Comparison of ENCODE assay signal across 8 cellular contexts in the genomic region with DNA sequence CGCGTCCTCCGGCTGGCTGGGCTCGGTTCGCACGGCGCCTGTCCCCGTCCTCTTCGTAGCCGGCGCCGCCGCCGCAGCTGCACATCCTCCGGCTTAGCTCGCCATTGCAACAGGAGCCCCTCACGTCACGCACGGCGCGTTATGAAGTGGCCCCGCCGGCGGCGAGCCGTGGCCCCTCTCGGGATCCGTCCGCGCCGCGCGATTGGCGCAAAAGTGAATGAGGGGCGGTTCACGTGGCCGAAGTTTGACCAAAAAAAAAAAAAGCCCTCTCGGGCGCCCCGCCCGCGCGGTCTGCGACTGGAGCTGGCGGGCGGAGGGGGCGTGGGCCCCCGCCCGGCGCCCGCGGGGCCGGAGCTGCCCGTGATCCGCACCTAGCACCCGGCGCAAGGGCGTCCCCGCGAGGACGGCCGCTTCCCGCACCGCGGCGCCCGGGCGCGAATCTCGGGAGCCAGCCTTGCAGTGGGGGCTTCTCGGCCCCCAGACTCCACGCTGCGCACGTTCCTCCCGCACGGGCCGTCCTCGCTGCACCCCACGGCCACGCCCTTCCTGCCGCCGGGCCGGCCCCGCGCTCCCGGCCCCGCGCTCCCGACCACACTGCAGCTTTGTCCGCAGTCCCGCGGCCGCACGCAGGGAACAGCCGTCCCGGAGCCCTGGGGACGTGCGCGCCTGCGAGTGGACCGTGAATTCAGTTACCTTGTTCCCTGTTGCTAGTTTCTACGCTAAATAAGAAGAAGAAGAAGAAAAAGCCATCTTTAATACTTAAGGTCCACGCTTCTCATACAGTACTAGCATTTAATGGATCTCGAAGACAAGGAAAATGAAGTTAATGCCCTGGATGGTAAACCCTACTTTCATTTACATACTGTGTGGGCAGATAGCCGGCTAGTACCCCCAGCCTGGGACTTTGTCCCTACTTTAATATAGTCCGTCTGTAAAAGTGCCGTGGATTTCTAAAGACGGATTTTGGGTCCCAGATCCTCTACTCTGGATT. TPM values are rescaled to one million over a fixed set of nuclear protein-coding genes. Genes with fewer than 3 reads are reported as not detected.
DNase-seq lines count a peak whose midpoint lies in the region; ATAC-seq and TF ChIP-seq lines count a peak whose summit lies in the region.

A gene with protein sequence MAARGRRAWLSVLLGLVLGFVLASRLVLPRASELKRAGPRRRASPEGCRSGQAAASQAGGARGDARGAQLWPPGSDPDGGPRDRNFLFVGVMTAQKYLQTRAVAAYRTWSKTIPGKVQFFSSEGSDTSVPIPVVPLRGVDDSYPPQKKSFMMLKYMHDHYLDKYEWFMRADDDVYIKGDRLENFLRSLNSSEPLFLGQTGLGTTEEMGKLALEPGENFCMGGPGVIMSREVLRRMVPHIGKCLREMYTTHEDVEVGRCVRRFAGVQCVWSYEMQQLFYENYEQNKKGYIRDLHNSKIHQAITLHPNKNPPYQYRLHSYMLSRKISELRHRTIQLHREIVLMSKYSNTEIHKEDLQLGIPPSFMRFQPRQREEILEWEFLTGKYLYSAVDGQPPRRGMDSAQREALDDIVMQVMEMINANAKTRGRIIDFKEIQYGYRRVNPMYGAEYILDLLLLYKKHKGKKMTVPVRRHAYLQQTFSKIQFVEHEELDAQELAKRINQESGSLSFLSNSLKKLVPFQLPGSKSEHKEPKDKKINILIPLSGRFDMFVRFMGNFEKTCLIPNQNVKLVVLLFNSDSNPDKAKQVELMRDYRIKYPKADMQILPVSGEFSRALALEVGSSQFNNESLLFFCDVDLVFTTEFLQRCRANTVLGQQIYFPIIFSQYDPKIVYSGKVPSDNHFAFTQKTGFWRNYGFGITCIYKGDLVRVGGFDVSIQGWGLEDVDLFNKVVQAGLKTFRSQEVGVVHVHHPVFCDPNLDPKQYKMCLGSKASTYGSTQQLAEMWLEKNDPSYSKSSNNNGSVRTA (minus strand): TSS at position 219 of the 991 bp plus-strand sequence. CDS start 592 bp downstream, outside the sequence.

- H3K27me3 Mint-ChIP-seq in activated B cell treated with CpG ODN at 0.5 μM for 24 hours, result no peaks in the 10 kb centered on the region

- peaks cover 43% of the 10 kb centered on the region for H3K4me1 Mint-ChIP-seq in activated B cell treated with CpG ODN at 0.5 μM for 24 hours

- DNase-seq in 8988T (peak; percentile 80), NCI-H2196 (lab: John Stamatoyannopoulos, UW; ENCODE audit: unreplicated experiment) (peak; percentile 69), activated B cell treated with CpG ODN at 0.5 μM for 24 hours (peak; percentile 93), cardiac fibroblast (ENCODE audit: low read depth in 2 of 2) (peak; percentile 95 to 97), iris pigment epithelial cell (ENCODE audit: low read depth) (peak; percentile 96)
- DNase-seq in stimulated activated CD4-positive, alpha-beta T cell treated with anti-CD3 and anti-CD28 coated beads, Interleukin-12 subunit alpha, Interleukin-12 subunit beta, amount 100 ng/mL, for 24 hours (ENCODE audit: low read depth in 2 of 2), result peak; percentile 69 to 81

- CTCF ChIA-PET in activated B cell treated with CpG ODN at 0.5 μM for 24 hours (lab: Charles Lee), result interaction anchor here (0.6 to 1.9 kb wide), 13 partner anchors 8 to 244 kb away, joined by 3 to 8 read pairs (median 4); no protein-coding TSS in a partner anchor

- peak within 1 kb of the TSS; percentile 95 for H3K4me3 Mint-ChIP-seq in activated B cell treated with CpG ODN at 0.5 μM for 24 hours

- no peaks in the 10 kb centered on the region for H3K9me3 Mint-ChIP-seq in activated B cell treated with CpG ODN at 0.5 μM for 24 hours

- TF ChIP-seq CTCF in activated B cell treated with CpG ODN at 0.5 μM for 24 hours (IDR thresholded peaks at IDR 0.05), result no peak
- no peak for TF ChIP-seq CTCF in cardiac fibroblast (IDR thresholded peaks at IDR 0.05; ENCODE audit: low read depth, low read length)

- ATAC-seq in GM18517 (IDR thresholded peaks at IDR 0.05; ENCODE audit: unreplicated experiment) (peak; percentile 64), HG03039 (IDR thresholded peaks at IDR 0.05; ENCODE audit: unreplicated experiment) (peak; percentile 58), activated B cell treated with CpG ODN at 0.5 μM for 24 hours (ENCODE audit: low read depth) (peak; percentile 88)

- POLR2A ChIA-PET in activated B cell treated with CpG ODN at 0.5 μM for 24 hours (lab: Charles Lee), result interaction anchor here (0.6 to 2.7 kb wide), 15 partner anchors 9 to 400 kb away, joined by 3 to 45 read pairs (median 6); partner anchors contain the start of genes SNRPA1 and TM2D3

- H3K27ac Mint-ChIP-seq in activated B cell treated with CpG ODN at 0.5 μM for 24 hours, result peak within 1 kb of the TSS; percentile 92

- H3K36me3 Mint-ChIP-seq in activated B cell treated with CpG ODN at 0.5 μM for 24 hours (ENCODE audit: low read depth), result peaks cover 4% of the 10 kb centered on the region

- H3K4me3 ChIP-seq in cardiac fibroblast (replicated peaks in 1 of 2; ENCODE audit: low read depth in 2 of 2, low read length in 2 of 2), result peak within 1 kb of the TSS; percentile 79 to 81

- intact Hi-C loops in activated B cell treated with CpG ODN at 0.5 μM for 24 hours (cut with micrococcal nuclease), result loop anchor here (1.0 to 5.0 kb wide), 7 partner anchors 25 to 650 kb away; partner anchors contain the start of genes ASB7, LINS1, LRRK1 and SELENOS

RNA-seq across cellular contexts. Expression of the gene that starts here (rescaled TPM):
- 16.5 and 20.4 TPM in 2 replicates for total RNA-seq in activated B cell treated with CpG ODN at 0.5 μM for 24 hours

Comparison
In these comparisons a context has a peak if more than half of its experiments do, and no peak if none do; other contexts are left out.
1. Peak in every context shown above with its lines: DNase-seq, ATAC-seq and H3K4me3 ChIP-seq.